1 cellular context compared by ENCODE assay signal in the genomic region with DNA sequence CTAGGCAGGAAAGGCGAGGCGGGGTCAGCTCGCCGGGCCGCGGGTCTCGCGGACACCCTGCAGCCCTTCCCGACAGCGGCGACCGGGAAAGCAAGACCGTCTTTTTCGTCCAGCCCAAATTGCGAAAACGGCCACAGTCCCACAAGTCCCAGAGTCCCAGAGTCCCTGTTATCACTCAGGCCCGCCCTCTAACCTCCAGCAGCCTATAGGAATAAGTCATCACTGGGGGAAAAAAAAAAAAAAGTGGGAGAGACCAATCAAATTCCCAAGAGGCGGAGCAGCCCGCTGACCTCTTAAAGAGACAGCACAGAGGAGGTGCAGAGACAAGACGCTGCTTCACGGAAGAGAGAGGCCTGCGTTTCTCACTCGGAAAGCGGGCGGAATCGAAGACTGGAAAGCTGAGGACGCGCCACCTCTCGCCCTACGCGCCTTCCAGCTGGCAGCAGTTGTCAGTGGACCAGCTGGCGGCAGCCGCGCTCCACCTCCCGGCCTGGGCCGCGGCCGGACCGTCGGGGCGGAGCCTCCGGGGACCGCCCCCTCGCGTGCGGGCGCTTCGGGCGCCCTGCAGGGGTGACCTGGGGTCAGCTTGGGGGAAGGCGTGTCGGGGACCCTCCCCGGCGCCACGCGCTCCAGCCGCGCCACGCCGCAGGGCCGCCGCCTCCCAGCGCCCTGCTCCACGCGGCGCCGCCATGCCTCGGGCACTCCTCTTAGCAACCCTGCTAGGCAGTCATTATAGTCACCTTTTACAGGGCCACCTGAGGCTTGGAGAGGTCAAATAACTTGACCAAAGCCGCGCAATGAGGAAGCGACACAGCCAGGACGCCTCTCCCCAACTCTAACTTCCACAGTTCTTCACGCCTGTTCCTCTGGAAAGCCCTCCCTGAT.
TF ChIP-seq lines count a peak whose summit lies in the region.

Gene TPRA1, minus strand, starts transcription at position 141 of the 885 bp plus-strand sequence. CDS start 10,587 bp downstream, outside the sequence.

TF ChIP-seq in HEK293, 187 proteins besides CTCF, POLR2A, EP300 and RAD21 (continued from another document):
- TF ChIP-seq, protein P1, sequence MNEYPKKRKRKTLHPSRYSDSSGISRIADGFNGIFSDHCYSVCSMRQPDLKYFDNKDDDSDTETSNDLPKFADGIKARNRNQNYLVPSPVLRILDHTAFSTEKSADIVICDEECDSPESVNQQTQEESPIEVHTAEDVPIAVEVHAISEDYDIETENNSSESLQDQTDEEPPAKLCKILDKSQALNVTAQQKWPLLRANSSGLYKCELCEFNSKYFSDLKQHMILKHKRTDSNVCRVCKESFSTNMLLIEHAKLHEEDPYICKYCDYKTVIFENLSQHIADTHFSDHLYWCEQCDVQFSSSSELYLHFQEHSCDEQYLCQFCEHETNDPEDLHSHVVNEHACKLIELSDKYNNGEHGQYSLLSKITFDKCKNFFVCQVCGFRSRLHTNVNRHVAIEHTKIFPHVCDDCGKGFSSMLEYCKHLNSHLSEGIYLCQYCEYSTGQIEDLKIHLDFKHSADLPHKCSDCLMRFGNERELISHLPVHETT (tag by site-specific recombination; IDR thresholded peaks at IDR 0.05) = no peak
- TF ChIP-seq ZNF610 (tag by site-specific recombination; IDR thresholded peaks at IDR 0.05; ENCODE audit: borderline replicate concordance) (no peak), ZXDB (tag by site-specific recombination; IDR thresholded peaks at IDR 0.05) (0 out of 2 replicates have a peak, but pooled peaks have one; percentile 35), ZNF335 (tag by site-specific recombination; conservative IDR thresholded peaks at IDR 0.05) (peak; percentile 55), PBX3 (CRISPR knock-in tag; IDR thresholded peaks at IDR 0.05) (no peak; the same call in 1 of the 2 replicates), ZNF747 (tag by site-specific recombination; IDR thresholded peaks at IDR 0.05) (no peak), HOXD13 (CRISPR knock-in tag; IDR thresholded peaks at IDR 0.05; ENCODE audit: borderline replicate concordance) (no peak), INSM2 (tag by site-specific recombination; IDR thresholded peaks at IDR 0.05) (no peak), ZNF658 (tag by site-specific recombination; IDR thresholded peaks at IDR 0.05) (no peak), ZNF155 (tag by site-specific recombination; IDR thresholded peaks at IDR 0.05) (no peak), ZSCAN30 (tag by site-specific recombination; IDR thresholded peaks at IDR 0.05) (peak; percentile 97), ZNF37A (tag by site-specific recombination; IDR thresholded peaks at IDR 0.05) (no peak), ZNF549 (tag by site-specific recombination; IDR thresholded peaks at IDR 0.05) (no peak)
- TF ChIP-seq, protein P2, sequence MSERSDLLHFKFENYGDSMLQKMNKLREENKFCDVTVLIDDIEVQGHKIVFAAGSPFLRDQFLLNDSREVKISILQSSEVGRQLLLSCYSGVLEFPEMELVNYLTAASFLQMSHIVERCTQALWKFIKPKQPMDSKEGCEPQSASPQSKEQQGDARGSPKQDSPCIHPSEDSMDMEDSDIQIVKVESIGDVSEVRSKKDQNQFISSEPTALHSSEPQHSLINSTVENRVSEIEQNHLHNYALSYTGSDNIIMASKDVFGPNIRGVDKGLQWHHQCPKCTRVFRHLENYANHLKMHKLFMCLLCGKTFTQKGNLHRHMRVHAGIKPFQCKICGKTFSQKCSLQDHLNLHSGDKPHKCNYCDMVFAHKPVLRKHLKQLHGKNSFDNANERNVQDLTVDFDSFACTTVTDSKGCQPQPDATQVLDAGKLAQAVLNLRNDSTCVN (tag by site-specific recombination; optimal IDR thresholded peaks at IDR 0.05) = peak; percentile 61
- TF ChIP-seq, protein P3, sequence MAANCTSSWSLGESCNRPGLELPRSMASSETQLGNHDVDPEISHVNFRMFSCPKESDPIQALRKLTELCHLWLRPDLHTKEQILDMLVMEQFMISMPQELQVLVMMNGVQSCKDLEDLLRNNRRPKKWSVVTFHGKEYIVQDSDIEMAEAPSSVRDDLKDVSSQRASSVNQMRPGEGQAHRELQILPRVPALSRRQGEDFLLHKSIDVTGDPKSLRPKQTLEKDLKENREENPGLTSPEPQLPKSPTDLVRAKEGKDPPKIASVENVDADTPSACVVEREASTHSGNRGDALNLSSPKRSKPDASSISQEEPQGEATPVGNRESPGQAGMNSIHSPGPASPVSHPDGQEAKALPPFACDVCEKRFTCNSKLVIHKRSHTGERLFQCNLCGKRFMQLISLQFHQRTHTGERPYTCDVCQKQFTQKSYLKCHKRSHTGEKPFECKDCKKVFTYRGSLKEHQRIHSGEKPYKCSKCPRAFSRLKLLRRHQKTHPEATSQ (tag by site-specific recombination; IDR thresholded peaks at IDR 0.05) = no peak
